1 cellular context compared by ENCODE assay signal in genomic region chr5:62969409-62970120, GRCh38.
TF ChIP-seq lines count a peak whose summit lies in the region.

No MANE protein-coding gene starts in this region.

TF ChIP-seq in GM23338, 12 proteins besides CTCF, POLR2A, EP300 and RAD21 (continued from another document):
- TF ChIP-seq, protein P1, sequence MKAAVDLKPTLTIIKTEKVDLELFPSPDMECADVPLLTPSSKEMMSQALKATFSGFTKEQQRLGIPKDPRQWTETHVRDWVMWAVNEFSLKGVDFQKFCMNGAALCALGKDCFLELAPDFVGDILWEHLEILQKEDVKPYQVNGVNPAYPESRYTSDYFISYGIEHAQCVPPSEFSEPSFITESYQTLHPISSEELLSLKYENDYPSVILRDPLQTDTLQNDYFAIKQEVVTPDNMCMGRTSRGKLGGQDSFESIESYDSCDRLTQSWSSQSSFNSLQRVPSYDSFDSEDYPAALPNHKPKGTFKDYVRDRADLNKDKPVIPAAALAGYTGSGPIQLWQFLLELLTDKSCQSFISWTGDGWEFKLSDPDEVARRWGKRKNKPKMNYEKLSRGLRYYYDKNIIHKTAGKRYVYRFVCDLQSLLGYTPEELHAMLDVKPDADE (IDR thresholded peaks at IDR 0.05): no peak
- TF ChIP-seq EZH2phosphoT487 (IDR thresholded peaks at IDR 0.05; ENCODE audit: unreplicated experiment) (no peak), JUNB (IDR thresholded peaks at IDR 0.05; ENCODE audit: unreplicated experiment) (no peak)
